Comparison of ENCODE assay signal across 27 cellular contexts in genomic region chr5:33507426-33507825, GRCh38.
"Had no signal": no experiment of that assay in that cellular context is flagged by ENCODE, and none has a peak within 500 bp of the region (broad histone marks: within the 10 kb centered on the region; RNA-seq: fewer than 3 reads in every experiment).

No MANE protein-coding gene starts in this region.

- H3K27me3 ChIP-seq: esophagus muscularis mucosa, ovary, sigmoid colon, tibial nerve, upper lobe of left lung had no signal

- ATAC-seq: left lobe of liver; natural killer cell; psoas muscle; right cardiac atrium; stimulated activated memory B cell treated with anti-CD40 and anti-IgM and Interleukin-4, amounts not matched to agents 10 μg/mL and 1 μg/mL and 100 μg/mL, for 72 hours; stimulated activated naive CD8-positive, alpha-beta T cell treated with anti-CD3 and anti-CD28 coated beads, Interleukin-15, Interleukin-2, amounts not matched to agents 100 U/mL and 50 U/mL, for 24 hours had no signal

- FAIRE-seq: endothelial cell of umbilical vein, keratinocyte, urothelium cell line had no signal

- H3K27ac ChIP-seq: coronary artery, esophagus muscularis mucosa, ovary, psoas muscle, sigmoid colon, thoracic aorta, tibial nerve, upper lobe of left lung had no signal

- H3K36me3 ChIP-seq: esophagus muscularis mucosa, ovary, sigmoid colon, thoracic aorta, tibial nerve, upper lobe of left lung had no signal

- H3K4me3 Mint-ChIP-seq: immature natural killer cell; memory B cell; natural killer cell; stimulated activated memory B cell treated with anti-CD40 and anti-IgM and Interleukin-4, amounts not matched to agents 10 μg/mL and 1 μg/mL and 100 μg/mL, for 72 hours had no signal

- H3K9me3 ChIP-seq: esophagus muscularis mucosa, ovary, psoas muscle, sigmoid colon, thoracic aorta, tibial nerve, upper lobe of left lung had no signal

- H3K4me3 ChIP-seq: coronary artery, esophagus muscularis mucosa, lung, ovary, psoas muscle, sigmoid colon, thoracic aorta, tibial nerve, upper lobe of left lung had no signal

- H3K27ac Mint-ChIP-seq: immature natural killer cell; memory B cell; natural killer cell; stimulated activated memory B cell treated with anti-CD40 and anti-IgM and Interleukin-4, amounts not matched to agents 10 μg/mL and 1 μg/mL and 100 μg/mL, for 72 hours had no signal

- H3K4me1 Mint-ChIP-seq: immature natural killer cell; memory B cell; natural killer cell; stimulated activated memory B cell treated with anti-CD40 and anti-IgM and Interleukin-4, amounts not matched to agents 10 μg/mL and 1 μg/mL and 100 μg/mL, for 72 hours had no signal

- H3K9me3 Mint-ChIP-seq: immature natural killer cell, natural killer cell had no signal

- H3K36me3 Mint-ChIP-seq: immature natural killer cell; memory B cell; natural killer cell; stimulated activated memory B cell treated with anti-CD40 and anti-IgM and Interleukin-4, amounts not matched to agents 10 μg/mL and 1 μg/mL and 100 μg/mL, for 72 hours had no signal

- DNase-seq: dermis blood vessel endothelial cell; effector memory CD4-positive, alpha-beta T cell; foreskin melanocyte; hypothalamus; immature natural killer cell; natural killer cell; occipital lobe; ovary; posterior cingulate gyrus; psoas muscle; right cardiac atrium; sigmoid colon; stimulated activated CD4-positive, alpha-beta T cell treated with anti-CD3 and anti-CD28 coated beads, Interleukin-4, amount 100 ng/mL, for 4 hours; stimulated activated naive CD8-positive, alpha-beta T cell treated with anti-CD3 and anti-CD28 coated beads, Interleukin-15, Interleukin-2, amounts not matched to agents 100 U/mL and 50 U/mL, for 24 hours; substantia nigra; upper lobe of left lung had no signal

- H3K27me3 Mint-ChIP-seq: memory B cell; stimulated activated memory B cell treated with anti-CD40 and anti-IgM and Interleukin-4, amounts not matched to agents 10 μg/mL and 1 μg/mL and 100 μg/mL, for 72 hours had no signal

- H3K4me1 ChIP-seq: esophagus muscularis mucosa, psoas muscle, sigmoid colon, upper lobe of left lung had no signal
